ENCODE assay signal across 1 cellular context in the genomic region with DNA sequence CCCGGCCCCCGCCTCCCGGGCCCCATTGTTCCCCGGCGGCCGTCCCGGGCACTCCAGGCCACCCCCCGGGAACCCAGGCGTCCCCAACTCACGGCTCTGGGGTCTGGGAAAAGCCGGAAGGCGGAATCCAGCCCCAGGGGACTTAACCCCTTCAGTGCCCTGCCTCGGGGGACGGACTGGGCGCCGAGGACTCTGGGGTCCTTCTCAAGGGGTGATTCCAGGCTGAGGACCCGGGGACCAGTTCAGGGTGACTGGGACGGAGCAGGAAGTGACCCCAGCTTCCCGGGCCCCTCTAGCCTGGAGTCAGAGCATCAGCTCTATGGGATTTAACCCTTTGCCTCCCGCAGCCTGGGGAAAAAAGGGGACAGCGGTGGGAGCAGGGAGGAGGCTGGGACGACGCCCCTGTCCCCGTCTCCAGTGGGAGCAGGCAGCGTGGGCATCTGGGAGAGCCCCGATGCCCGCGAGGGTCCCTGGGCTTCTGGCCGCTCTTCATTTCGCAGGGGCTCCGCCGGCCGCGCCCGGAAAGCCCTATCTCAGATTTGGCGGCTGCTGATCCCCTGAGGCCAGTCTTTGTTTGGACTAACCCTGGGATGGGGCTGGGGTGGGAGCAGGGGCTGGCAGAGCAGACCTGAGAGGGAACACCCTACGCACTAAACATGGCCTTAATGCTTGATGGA.
A peak's percentile ranks its signal among the peaks of the same experiment; 100 is the strongest.
TF ChIP-seq lines count a peak whose summit lies in the region.

Gene ZNF629, minus strand, starts transcription at position 270 of the 677 bp plus-strand sequence. CDS start 2,723 bp downstream, outside the sequence.

TF ChIP-seq in HepG2, 621 proteins besides CTCF, POLR2A, EP300 and RAD21 (continued from another document and continues in another):
- TF ChIP-seq RERE (CRISPR knock-in tag; IDR thresholded peaks at IDR 0.05; ENCODE audit: low read depth) (0 out of 2 replicates have a peak, but pooled peaks have one; percentile 21), ZNF773 (CRISPR knock-in tag; IDR thresholded peaks at IDR 0.05; ENCODE audit: borderline replicate concordance) (no peak), ZNF329 (CRISPR knock-in tag; IDR thresholded peaks at IDR 0.05; ENCODE audit: low read depth) (0 out of 2 replicates have a peak, but pooled peaks have one; percentile 66), STAT5B (CRISPR knock-in tag; IDR thresholded peaks at IDR 0.05) (peak; percentile 26; the same call in 1 of the 2 replicates), SRSF9 (IDR thresholded peaks at IDR 0.05; ENCODE audit: borderline replicate concordance, insufficient read depth, low read depth, low read length, poor library complexity, severe bottlenecking) (no peak), THRA (CRISPR knock-in tag; IDR thresholded peaks at IDR 0.05; ENCODE audit: borderline replicate concordance) (peak; percentile 76; the same call in 1 of the 2 replicates), SNRNP70 (IDR thresholded peaks at IDR 0.05; ENCODE audit: low read depth, low read length) (no peak), RBAK (CRISPR knock-in tag; IDR thresholded peaks at IDR 0.05) (no peak), MBNL3 (CRISPR knock-in tag; conservative IDR thresholded peaks at IDR 0.05) (no peak), ZNF33B (CRISPR knock-in tag; IDR thresholded peaks at IDR 0.05) (no peak; the same call in 1 of the 2 replicates), ZNF121 (CRISPR knock-in tag; IDR thresholded peaks at IDR 0.05) (peak; percentile 56; the same call in 1 of the 2 replicates), GTF2F1 (IDR thresholded peaks at IDR 0.05; ENCODE audit: low read length) (no peak), E2F2 (CRISPR knock-in tag; IDR thresholded peaks at IDR 0.05; ENCODE audit: borderline replicate concordance) (no peak), ZNF775 (CRISPR knock-in tag; IDR thresholded peaks at IDR 0.05; ENCODE audit: borderline replicate concordance) (no peak), ZNF530 (CRISPR knock-in tag; IDR thresholded peaks at IDR 0.05; ENCODE audit: low read depth) (no peak), KLF16 (CRISPR knock-in tag; IDR thresholded peaks at IDR 0.05) (peak in 1 of 2 experiments; percentile 95; a peak in 2 of 4 replicates), AKAP8 (CRISPR knock-in tag; IDR thresholded peaks at IDR 0.05) (no peak), CEBPG (CRISPR knock-in tag; IDR thresholded peaks at IDR 0.05) (no peak), ZNF263 (CRISPR knock-in tag; IDR thresholded peaks at IDR 0.05) (peak; percentile 61; the same call in 1 of the 2 replicates), GATA4 (IDR thresholded peaks at IDR 0.05; ENCODE audit: borderline replicate concordance, low read depth) (no peak; the same call in 1 of the 2 replicates), MYC (CRISPR knock-in tag; IDR thresholded peaks at IDR 0.05; ENCODE audit: borderline replicate concordance) (no peak; the same call in 1 of the 2 replicates), PHF5A (CRISPR knock-in tag; IDR thresholded peaks at IDR 0.05; ENCODE audit: low read depth, unreplicated experiment) (no peak), TAF15 (IDR thresholded peaks at IDR 0.05; ENCODE audit: low read depth, low read length, poor library complexity, severe bottlenecking) (no peak), KAT8 (CRISPR knock-in tag; IDR thresholded peaks at IDR 0.05) (peak; percentile 95)
- TF ChIP-seq, protein P1, sequence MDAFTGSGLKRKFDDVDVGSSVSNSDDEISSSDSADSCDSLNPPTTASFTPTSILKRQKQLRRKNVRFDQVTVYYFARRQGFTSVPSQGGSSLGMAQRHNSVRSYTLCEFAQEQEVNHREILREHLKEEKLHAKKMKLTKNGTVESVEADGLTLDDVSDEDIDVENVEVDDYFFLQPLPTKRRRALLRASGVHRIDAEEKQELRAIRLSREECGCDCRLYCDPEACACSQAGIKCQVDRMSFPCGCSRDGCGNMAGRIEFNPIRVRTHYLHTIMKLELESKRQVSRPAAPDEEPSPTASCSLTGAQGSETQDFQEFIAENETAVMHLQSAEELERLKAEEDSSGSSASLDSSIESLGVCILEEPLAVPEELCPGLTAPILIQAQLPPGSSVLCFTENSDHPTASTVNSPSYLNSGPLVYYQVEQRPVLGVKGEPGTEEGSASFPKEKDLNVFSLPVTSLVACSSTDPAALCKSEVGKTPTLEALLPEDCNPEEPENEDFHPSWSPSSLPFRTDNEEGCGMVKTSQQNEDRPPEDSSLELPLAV (CRISPR knock-in tag; conservative IDR thresholded peaks at IDR 0.05; ENCODE audit: low read depth) = peak; percentile 44; the same call in 1 of the 2 replicates
- TF ChIP-seq, protein P2, sequence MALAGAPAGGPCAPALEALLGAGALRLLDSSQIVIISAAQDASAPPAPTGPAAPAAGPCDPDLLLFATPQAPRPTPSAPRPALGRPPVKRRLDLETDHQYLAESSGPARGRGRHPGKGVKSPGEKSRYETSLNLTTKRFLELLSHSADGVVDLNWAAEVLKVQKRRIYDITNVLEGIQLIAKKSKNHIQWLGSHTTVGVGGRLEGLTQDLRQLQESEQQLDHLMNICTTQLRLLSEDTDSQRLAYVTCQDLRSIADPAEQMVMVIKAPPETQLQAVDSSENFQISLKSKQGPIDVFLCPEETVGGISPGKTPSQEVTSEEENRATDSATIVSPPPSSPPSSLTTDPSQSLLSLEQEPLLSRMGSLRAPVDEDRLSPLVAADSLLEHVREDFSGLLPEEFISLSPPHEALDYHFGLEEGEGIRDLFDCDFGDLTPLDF (CRISPR knock-in tag; IDR thresholded peaks at IDR 0.05) = no peak
- TF ChIP-seq, protein P3, sequence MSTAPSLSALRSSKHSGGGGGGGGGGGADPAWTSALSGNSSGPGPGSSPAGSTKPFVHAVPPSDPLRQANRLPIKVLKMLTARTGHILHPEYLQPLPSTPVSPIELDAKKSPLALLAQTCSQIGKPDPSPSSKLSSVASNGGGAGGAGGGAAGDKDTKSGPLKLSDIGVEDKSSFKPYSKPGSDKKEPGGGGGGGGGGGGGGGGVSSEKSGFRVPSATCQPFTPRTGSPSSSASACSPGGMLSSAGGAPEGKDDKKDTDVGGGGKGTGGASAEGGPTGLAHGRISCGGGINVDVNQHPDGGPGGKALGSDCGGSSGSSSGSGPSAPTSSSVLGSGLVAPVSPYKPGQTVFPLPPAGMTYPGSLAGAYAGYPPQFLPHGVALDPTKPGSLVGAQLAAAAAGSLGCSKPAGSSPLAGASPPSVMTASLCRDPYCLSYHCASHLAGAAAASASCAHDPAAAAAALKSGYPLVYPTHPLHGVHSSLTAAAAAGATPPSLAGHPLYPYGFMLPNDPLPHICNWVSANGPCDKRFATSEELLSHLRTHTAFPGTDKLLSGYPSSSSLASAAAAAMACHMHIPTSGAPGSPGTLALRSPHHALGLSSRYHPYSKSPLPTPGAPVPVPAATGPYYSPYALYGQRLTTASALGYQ (CRISPR knock-in tag; IDR thresholded peaks at IDR 0.05) = no peak
- TF ChIP-seq, protein P4, sequence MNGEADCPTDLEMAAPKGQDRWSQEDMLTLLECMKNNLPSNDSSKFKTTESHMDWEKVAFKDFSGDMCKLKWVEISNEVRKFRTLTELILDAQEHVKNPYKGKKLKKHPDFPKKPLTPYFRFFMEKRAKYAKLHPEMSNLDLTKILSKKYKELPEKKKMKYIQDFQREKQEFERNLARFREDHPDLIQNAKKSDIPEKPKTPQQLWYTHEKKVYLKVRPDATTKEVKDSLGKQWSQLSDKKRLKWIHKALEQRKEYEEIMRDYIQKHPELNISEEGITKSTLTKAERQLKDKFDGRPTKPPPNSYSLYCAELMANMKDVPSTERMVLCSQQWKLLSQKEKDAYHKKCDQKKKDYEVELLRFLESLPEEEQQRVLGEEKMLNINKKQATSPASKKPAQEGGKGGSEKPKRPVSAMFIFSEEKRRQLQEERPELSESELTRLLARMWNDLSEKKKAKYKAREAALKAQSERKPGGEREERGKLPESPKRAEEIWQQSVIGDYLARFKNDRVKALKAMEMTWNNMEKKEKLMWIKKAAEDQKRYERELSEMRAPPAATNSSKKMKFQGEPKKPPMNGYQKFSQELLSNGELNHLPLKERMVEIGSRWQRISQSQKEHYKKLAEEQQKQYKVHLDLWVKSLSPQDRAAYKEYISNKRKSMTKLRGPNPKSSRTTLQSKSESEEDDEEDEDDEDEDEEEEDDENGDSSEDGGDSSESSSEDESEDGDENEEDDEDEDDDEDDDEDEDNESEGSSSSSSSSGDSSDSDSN (CRISPR knock-in tag; IDR thresholded peaks at IDR 0.05) = peak; percentile 82
- TF ChIP-seq, protein P5, sequence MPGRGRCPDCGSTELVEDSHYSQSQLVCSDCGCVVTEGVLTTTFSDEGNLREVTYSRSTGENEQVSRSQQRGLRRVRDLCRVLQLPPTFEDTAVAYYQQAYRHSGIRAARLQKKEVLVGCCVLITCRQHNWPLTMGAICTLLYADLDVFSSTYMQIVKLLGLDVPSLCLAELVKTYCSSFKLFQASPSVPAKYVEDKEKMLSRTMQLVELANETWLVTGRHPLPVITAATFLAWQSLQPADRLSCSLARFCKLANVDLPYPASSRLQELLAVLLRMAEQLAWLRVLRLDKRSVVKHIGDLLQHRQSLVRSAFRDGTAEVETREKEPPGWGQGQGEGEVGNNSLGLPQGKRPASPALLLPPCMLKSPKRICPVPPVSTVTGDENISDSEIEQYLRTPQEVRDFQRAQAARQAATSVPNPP (CRISPR knock-in tag; IDR thresholded peaks at IDR 0.05) = no peak
- TF ChIP-seq, protein P6, sequence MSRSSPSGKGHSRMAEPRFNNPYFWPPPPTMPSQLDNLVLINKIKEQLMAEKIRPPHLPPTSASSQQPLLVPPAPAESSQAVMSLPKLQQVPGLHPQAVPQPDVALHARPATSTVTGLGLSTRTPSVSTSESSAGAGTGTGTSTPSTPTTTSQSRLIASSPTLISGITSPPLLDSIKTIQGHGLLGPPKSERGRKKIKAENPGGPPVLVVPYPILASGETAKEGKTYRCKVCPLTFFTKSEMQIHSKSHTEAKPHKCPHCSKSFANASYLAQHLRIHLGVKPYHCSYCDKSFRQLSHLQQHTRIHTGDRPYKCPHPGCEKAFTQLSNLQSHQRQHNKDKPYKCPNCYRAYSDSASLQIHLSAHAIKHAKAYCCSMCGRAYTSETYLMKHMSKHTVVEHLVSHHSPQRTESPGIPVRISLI (CRISPR knock-in tag; IDR thresholded peaks at IDR 0.05; ENCODE audit: borderline replicate concordance) = peak; percentile 17; the same call in 1 of the 2 replicates
- TF ChIP-seq, protein P7, sequence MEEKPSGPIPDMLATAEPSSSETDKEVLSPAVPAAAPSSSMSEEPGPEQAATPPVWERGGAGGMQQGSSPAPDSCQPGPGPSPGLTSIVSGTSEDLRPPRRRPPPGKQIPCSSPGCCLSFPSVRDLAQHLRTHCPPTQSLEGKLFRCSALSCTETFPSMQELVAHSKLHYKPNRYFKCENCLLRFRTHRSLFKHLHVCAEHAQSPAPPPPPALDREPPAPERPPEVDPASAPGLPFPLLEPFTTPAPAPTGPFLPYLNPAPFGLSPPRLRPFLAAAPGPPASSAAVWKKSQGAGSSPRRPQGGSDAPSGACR (CRISPR knock-in tag; IDR thresholded peaks at IDR 0.05) = peak; percentile 97
